In genomic region chr1:39738622-39739366, GRCh38 we compare ENCODE assay signal across 8 cellular contexts. TPM values are rescaled to one million over a fixed set of nuclear protein-coding genes. Genes with fewer than 3 reads are reported as not detected.
A peak's percentile ranks its signal among the peaks of the same experiment; 100 is the strongest.
DNase-seq lines count a peak whose midpoint lies in the region; ATAC-seq, FAIRE-seq and TF ChIP-seq lines count a peak whose summit lies in the region.

Gene PPIE, plus strand, starts transcription at chr1:39738882. Its CDS starts 19 bp downstream, at chr1:39738901.

- H3K27me3 Mint-ChIP-seq in activated T-helper 2 cell treated with anti-CD3 and anti-CD28 coated beads, Interferon-gamma antibody, Interleukin-2, Interleukin-4, amounts not matched to agents 10 μg/mL and 5 μg/mL and 100 μg/mL, durations not matched to agents 14 hours and 24 hours and 36 hours (ENCODE audit: low read depth): peaks cover 1% of the 10 kb centered on the region
- H3K27me3 Mint-ChIP-seq in natural killer cell (ENCODE audit: low read depth in 2 of 2): no peaks in the 10 kb centered on the region

- TF ChIP-seq CTCF in D721Med (IDR thresholded peaks at IDR 0.05; ENCODE audit: insufficient read depth, missing control alignments) (no peak), natural killer cell (IDR thresholded peaks at IDR 0.05) (no peak)

- ATAC-seq in GM21786 (IDR thresholded peaks at IDR 0.05; ENCODE audit: unreplicated experiment) (peak; percentile 81), natural killer cell (peak; percentile 92 to 94 (median 93))

- H3K36me3 Mint-ChIP-seq in activated T-helper 2 cell treated with anti-CD3 and anti-CD28 coated beads, Interferon-gamma antibody, Interleukin-2, Interleukin-4, amounts not matched to agents 10 μg/mL and 5 μg/mL and 100 μg/mL, durations not matched to agents 14 hours and 24 hours and 36 hours (ENCODE audit: low read depth): peaks cover 47% of the 10 kb centered on the region
- peaks cover 18% of the 10 kb centered on the region for H3K36me3 Mint-ChIP-seq in natural killer cell

- H3K4me3 Mint-ChIP-seq in activated T-helper 2 cell treated with anti-CD3 and anti-CD28 coated beads, Interferon-gamma antibody, Interleukin-2, Interleukin-4, amounts not matched to agents 10 μg/mL and 5 μg/mL and 100 μg/mL, durations not matched to agents 14 hours and 24 hours and 36 hours (ENCODE audit: low read depth): peak within 1 kb of the TSS; percentile 98
- peak within 1 kb of the TSS; percentile 91 for H3K4me3 Mint-ChIP-seq in natural killer cell

- H3K9me3 Mint-ChIP-seq in activated T-helper 2 cell treated with anti-CD3 and anti-CD28 coated beads, Interferon-gamma antibody, Interleukin-2, Interleukin-4, amounts not matched to agents 10 μg/mL and 5 μg/mL and 100 μg/mL, durations not matched to agents 14 hours and 24 hours and 36 hours: peaks cover 9% of the 10 kb centered on the region
- peaks cover 2 to 5% of the 10 kb centered on the region in 2 donors for H3K9me3 Mint-ChIP-seq in natural killer cell

- H3K4me1 Mint-ChIP-seq in activated T-helper 2 cell treated with anti-CD3 and anti-CD28 coated beads, Interferon-gamma antibody, Interleukin-2, Interleukin-4, amounts not matched to agents 10 μg/mL and 5 μg/mL and 100 μg/mL, durations not matched to agents 14 hours and 24 hours and 36 hours (ENCODE audit: low read depth): peaks cover 44% of the 10 kb centered on the region
- peaks cover 42% of the 10 kb centered on the region in 2 donors for H3K4me1 Mint-ChIP-seq in natural killer cell

- FAIRE-seq in D721Med (lab: Jason Lieb, UNC): no peak

- DNase-seq in D721Med (ENCODE audit: insufficient read length, low spot score) (peak; percentile 85), LoVo (ENCODE audit: low spot score) (peak; percentile 93), fibroblast of peridontal ligament (ENCODE audit: extremely low read depth) (peak; percentile 81), natural killer cell (peak; percentile 74)
- peak; percentile 86 for DNase-seq in activated T-helper 2 cell treated with anti-CD3 and anti-CD28 coated beads, Interferon-gamma antibody, Interleukin-2, Interleukin-4, amounts not matched to agents 10 μg/mL and 5 μg/mL and 100 μg/mL, durations not matched to agents 14 hours and 24 hours and 36 hours (ENCODE audit: low spot score)
- DNase-seq in stimulated activated naive CD4-positive, alpha-beta T cell (lab: John Stamatoyannopoulos, UW): peak; percentile 78 to 91 (median 84)

- intact Hi-C loops in activated T-helper 2 cell treated with anti-CD3 and anti-CD28 coated beads, Interferon-gamma antibody, Interleukin-2, Interleukin-4, amounts not matched to agents 10 μg/mL and 5 μg/mL and 100 μg/mL, durations not matched to agents 14 hours and 24 hours and 36 hours (cut with micrococcal nuclease): loop anchor here (5.0 kb wide), 1 partner anchor 59 kb away; no protein-coding TSS in a partner anchor
- intact Hi-C loops in natural killer cell (cut with micrococcal nuclease): no loop called here

- peak; percentile 87 for TF ChIP-seq POLR2A in Raji (IDR thresholded peaks at IDR 0.05; ENCODE audit: insufficient read depth, low read depth, low read length)

- H3K27ac Mint-ChIP-seq in activated T-helper 2 cell treated with anti-CD3 and anti-CD28 coated beads, Interferon-gamma antibody, Interleukin-2, Interleukin-4, amounts not matched to agents 10 μg/mL and 5 μg/mL and 100 μg/mL, durations not matched to agents 14 hours and 24 hours and 36 hours: peak within 1 kb of the TSS; percentile 96
- H3K27ac Mint-ChIP-seq in natural killer cell: peak within 1 kb of the TSS; percentile 85 to 96

RNA-seq across cellular contexts. Expression of gene PPIE, which starts in this region (rescaled TPM):
- total RNA-seq in activated T-helper 2 cell treated with anti-CD3 and anti-CD28 coated beads, Interferon-gamma antibody, Interleukin-2, Interleukin-4, amounts not matched to agents 10 μg/mL and 5 μg/mL and 100 μg/mL, durations not matched to agents 14 hours and 24 hours and 36 hours: 63.0 and 67.6 TPM in 2 replicates
- total RNA-seq in natural killer cell: 10 to 100 TPM; 44.3 to 62.8 (median 59.8) TPM

Comparison
In these comparisons a context has a peak if more than half of its experiments do, and no peak if none do; other contexts are left out.
1. Peak in every context shown above with its lines: DNase-seq and ATAC-seq.